ENCODE assay signal across 21 cellular contexts in genomic region chr9:126621056-126621918, GRCh38. TPM values are rescaled to one million over a fixed set of nuclear protein-coding genes. Genes with fewer than 3 reads are reported as not detected.
"Had no signal": no experiment of that assay in that cellular context is flagged by ENCODE, and none has a peak within 500 bp of the region (broad histone marks: within the 10 kb centered on the region; RNA-seq: fewer than 3 reads in every experiment).

No MANE protein-coding gene starts in this region.

- H3K36me3 ChIP-seq: cardiac muscle cell, right atrium auricular region, stomach had no signal

- DNase-seq: activated CD4-positive, alpha-beta T cell treated with anti-CD3 and anti-CD28 coated beads for 1 hour; activated gamma-delta T cell; activated T-cell treated with anti-CD3 and anti-CD28 coated beads, Interleukin-2, amount 50 U/mL, for 72 hours; foreskin fibroblast; kidney glomerular epithelial cell; left ventricle myocardium superior; naive thymus-derived CD4-positive, alpha-beta T cell; occipital lobe; stimulated activated CD4-positive, alpha-beta T cell treated with anti-CD3 and anti-CD28 coated beads, Interleukin-2, amount 100 ng/mL, for 48 hours; stomach; T-helper 2 cell; trophoblast cell had no signal

- H3K4me3 Mint-ChIP-seq: activated naive CD4-positive, alpha-beta T cell treated with anti-CD3 and anti-CD28 coated beads, Interleukin-2, amount 50 U/mL, for 24 hours; activated T-cell treated with anti-CD3 and anti-CD28 coated beads, Interleukin-2, amount 50 U/mL, for 72 hours; memory B cell had no signal

- H3K27ac Mint-ChIP-seq: activated naive CD4-positive, alpha-beta T cell treated with anti-CD3 and anti-CD28 coated beads, Interleukin-2, amount 50 U/mL, for 24 hours; activated T-cell treated with anti-CD3 and anti-CD28 coated beads, Interleukin-2, amount 50 U/mL, for 72 hours; memory B cell; naive thymus-derived CD4-positive, alpha-beta T cell; progenitor cell of endocrine pancreas had no signal

- H3K4me3 ChIP-seq: cardiac muscle cell, right atrium auricular region, stomach had no signal

- H3K27ac ChIP-seq: cardiac muscle cell, epithelial cell of prostate, right atrium auricular region, stomach, VCaP had no signal

- H3K36me3 Mint-ChIP-seq: activated naive CD4-positive, alpha-beta T cell treated with anti-CD3 and anti-CD28 coated beads, Interleukin-2, amount 50 U/mL, for 24 hours; memory B cell; naive thymus-derived CD4-positive, alpha-beta T cell had no signal

- ATAC-seq: activated T-cell treated with anti-CD3 and anti-CD28 coated beads, Interleukin-2, amount 50 U/mL, for 72 hours; left ventricle myocardium superior; naive thymus-derived CD4-positive, alpha-beta T cell had no signal

- H3K9me3 Mint-ChIP-seq: activated naive CD4-positive, alpha-beta T cell treated with anti-CD3 and anti-CD28 coated beads, Interleukin-2, amount 50 U/mL, for 24 hours; activated T-cell treated with anti-CD3 and anti-CD28 coated beads, Interleukin-2, amount 50 U/mL, for 72 hours; memory B cell; naive thymus-derived CD4-positive, alpha-beta T cell had no signal

RNA-seq across cellular contexts. Expression of gene LMX1B, which starts 7.6 kb away (rescaled TPM):
- total RNA-seq: activated CD8-positive, alpha-beta memory T cell treated with anti-CD3 and anti-CD28 coated beads for 36 hours; activated T-cell treated with anti-CD3 and anti-CD28 coated beads, Interleukin-2, amount 50 U/mL, for 72 hours; cardiac muscle cell; naive thymus-derived CD4-positive, alpha-beta T cell; occipital lobe; stomach; temporal lobe had no signal
- polyA plus RNA-seq: cardiac muscle cell; naive thymus-derived CD4-positive, alpha-beta T cell had no signal
